In genomic region chr5:74927336-74927735, GRCh38 we compare ENCODE assay signal across 15 cellular contexts.
DNase-seq lines count a peak whose midpoint lies in the region; TF ChIP-seq lines count a peak whose summit lies in the region.
"Had no signal": no experiment of that assay in that cellular context is flagged by ENCODE, and none has a peak within 500 bp of the region (broad histone marks: within the 10 kb centered on the region; RNA-seq: fewer than 3 reads in every experiment).

No MANE protein-coding gene starts in this region.

- no peaks in the 10 kb centered on the region for H3K9me3 ChIP-seq in right atrium auricular region
- H3K9me3 ChIP-seq: HAP-1 had no signal

- in situ Hi-C loops in G401 (cut with HindIII; ENCODE audit: low sequenced_read_pairs) = no loop called here

- no peak for TF ChIP-seq CTCF in right atrium auricular region (IDR thresholded peaks at IDR 0.05)

- H3K36me3 ChIP-seq in right atrium auricular region = no peaks in the 10 kb centered on the region
- H3K36me3 ChIP-seq: HAP-1 had no signal

- H3K4me3 ChIP-seq in right atrium auricular region = no peak overlapping the region
- H3K4me3 ChIP-seq: HAP-1 had no signal

- H3K27ac ChIP-seq in right atrium auricular region = no peak overlapping the region

- H3K27me3 ChIP-seq in right atrium auricular region = no peaks in the 10 kb centered on the region

- peak; percentile 57 for DNase-seq in G401 (ENCODE audit: low spot score)
- peak; percentile 82 for DNase-seq in cerebellar cortex (ENCODE audit: low spot score)
- DNase-seq in kidney tubule cell (ENCODE audit: low spot score) = peak; percentile 59
- DNase-seq in renal cortical epithelial cell (ENCODE audit: low read depth) = peak; percentile 34
- no peak for DNase-seq in activated CD8-positive, alpha-beta memory T cell treated with anti-CD3 and anti-CD28 coated beads for 24 hours
- DNase-seq in right atrium auricular region (ENCODE audit: low spot score) = no peak
- no peak for DNase-seq in A172 (ENCODE audit: low spot score)
- DNase-seq: 8988T; ACHN; C1 segment of cervical spinal cord; Calu3; CD4-positive, alpha-beta T cell; DMS 273 treated with DMSO at 0.1 percent for 48 hours; GOT3 had no signal

- H3K4me1 ChIP-seq in right atrium auricular region = no peaks in the 10 kb centered on the region

Comparison
In these comparisons a context has a peak if more than half of its experiments do, and no peak if none do; other contexts are left out.
1. DNase-seq: peak in G401 (single experiment), cerebellar cortex (single experiment), kidney tubule cell (single experiment) and renal cortical epithelial cell (single experiment); none in activated CD8-positive, alpha-beta memory T cell treated with anti-CD3 and anti-CD28 coated beads for 24 hours (single experiment), right atrium auricular region (single experiment) and A172 (single experiment).